15 cellular contexts compared by ENCODE assay signal in genomic region chr19:870314-870713, GRCh38. TPM values are rescaled to one million over a fixed set of nuclear protein-coding genes. Genes with fewer than 3 reads are reported as not detected.
DNase-seq lines count a peak whose midpoint lies in the region; ATAC-seq and TF ChIP-seq lines count a peak whose summit lies in the region.
"Had no signal": no experiment of that assay in that cellular context is flagged by ENCODE, and none has a peak within 500 bp of the region (broad histone marks: within the 10 kb centered on the region; RNA-seq: fewer than 3 reads in every experiment).

No MANE protein-coding gene starts in this region.

- no peak for TF ChIP-seq POLR2A in vagina (IDR thresholded peaks at IDR 0.05)

- TF ChIP-seq CTCF in MCF 10A (IDR thresholded peaks at IDR 0.05; ENCODE audit: unreplicated experiment) (no peak), mammary epithelial cell (conservative IDR thresholded peaks at IDR 0.05 in 1 of 2, IDR thresholded peaks at IDR 0.05 in 1 of 2; ENCODE audit: extremely low read depth in 1 of 2, insufficient read depth in 1 of 2, low read depth in 1 of 2, low read length in 2 of 2) (no peak), brain (conservative IDR thresholded peaks at IDR 0.05) (no peak), neural progenitor cell (IDR thresholded peaks at IDR 0.05) (no peak), vagina (IDR thresholded peaks at IDR 0.05) (no peak)

- H3K36me3 ChIP-seq in mammary epithelial cell (ENCODE audit: insufficient read depth, low read length): peaks cover 2% of the 10 kb centered on the region
- no peaks in the 10 kb centered on the region for H3K36me3 ChIP-seq in neural progenitor cell
- H3K36me3 ChIP-seq in vagina: peaks cover 0 to 26% of the 10 kb centered on the region in 2 donors

- H3K4me1 ChIP-seq in mammary epithelial cell (ENCODE audit: insufficient read depth, low read length): no peaks in the 10 kb centered on the region
- peaks cover 7% of the 10 kb centered on the region for H3K4me1 ChIP-seq in neural progenitor cell
- H3K4me1 ChIP-seq in vagina: peaks cover 46% of the 10 kb centered on the region

- DNase-seq in MCF 10A (ENCODE audit: unreplicated experiment) (no peak), mammary epithelial cell (no peak), neural progenitor cell (ENCODE audit: low spot score) (no peak), vagina (ENCODE audit: extremely low spot score in 2 of 2) (no peak), NK-92 (lab: John Stamatoyannopoulos, UW; ENCODE audit: unreplicated experiment) (no peak), NCI-H187 treated with DMSO at 0.1 percent for 48 hours (lab: John Stamatoyannopoulos, UW) (no peak)
- DNase-seq: stimulated activated CD4-positive, alpha-beta T cell treated with anti-CD3 and anti-CD28 coated beads, Interleukin-4, amount 100 ng/mL, for 1 hour had no signal

- no peak for ATAC-seq in HG03342 (IDR thresholded peaks at IDR 0.05; ENCODE audit: unreplicated experiment)

- H3K4me1 Mint-ChIP-seq in MCF 10A (ENCODE audit: insufficient read depth, unreplicated experiment) (peaks cover 24% of the 10 kb centered on the region), brain (peaks cover 12% of the 10 kb centered on the region), neural progenitor cell (peaks cover 10% of the 10 kb centered on the region)

- H3K79me2 ChIP-seq in mammary epithelial cell (ENCODE audit: insufficient read depth, low read length) (no peaks in the 10 kb centered on the region), neural progenitor cell (ENCODE audit: low read depth) (no peaks in the 10 kb centered on the region)

- no peaks in the 10 kb centered on the region for H3K9me3 Mint-ChIP-seq in MCF 10A (ENCODE audit: unreplicated experiment)
- no peaks in the 10 kb centered on the region for H3K9me3 Mint-ChIP-seq in brain
- H3K9me3 Mint-ChIP-seq in neural progenitor cell: no peaks in the 10 kb centered on the region

- H3K27me3 Mint-ChIP-seq in MCF 10A (ENCODE audit: insufficient read depth, unreplicated experiment): no peaks in the 10 kb centered on the region
- peaks cover 3% of the 10 kb centered on the region for H3K27me3 Mint-ChIP-seq in brain
- H3K27me3 Mint-ChIP-seq in neural progenitor cell (ENCODE audit: insufficient read depth, low read depth): peaks cover 8% of the 10 kb centered on the region

- H3K27ac Mint-ChIP-seq in MCF 10A (ENCODE audit: low read depth, unreplicated experiment) (no peak overlapping the region), brain (peak overlapping the region in 3 of 5 experiments; percentile 31 to 93 (median 64)), neural progenitor cell (peak overlapping the region; percentile 59)

- intact Hi-C loops in MCF 10A (cut with micrococcal nuclease) (loop anchor here (5.0 kb wide), 1 partner anchor 42 kb away; the partner anchor contains the start of gene R3HDM4), mammary epithelial cell (cut with micrococcal nuclease) (no loop called here), vagina (cut with DNase I) (no loop called here)

- H3K27me3 ChIP-seq in mammary epithelial cell (ENCODE audit: insufficient read depth, low read length): no peaks in the 10 kb centered on the region
- H3K27me3 ChIP-seq in neural progenitor cell: no peaks in the 10 kb centered on the region
- no peaks in the 10 kb centered on the region for H3K27me3 ChIP-seq in vagina
- H3K27me3 ChIP-seq: heart right ventricle had no signal

- H3K9ac ChIP-seq in mammary epithelial cell (ENCODE audit: insufficient read depth, low read length): no peak overlapping the region
- H3K9ac ChIP-seq in neural progenitor cell: no peak overlapping the region

- in situ Hi-C loops in mammary epithelial cell (cut with MboI; ENCODE audit: low sequenced_read_pairs in 2 of 2): no loop called here

- 92% methylated on average over 6 of the region's 8 CpGs for WGBS in mammary epithelial cell (ENCODE audit: low coverage, missing lambda C conversion rate)

- BruUV-seq in MCF 10A (replicated peaks; lab: Mats Ljungman, UMichigan) (no TSS peak), mammary epithelial cell (replicated peaks; lab: Mats Ljungman, UMichigan) (no TSS peak)

- CTCF ChIA-PET in MCF 10A (lab: Yijun Ruan, JAX) (interaction anchor here (1.0 kb wide), 1 partner anchor 14 kb away, joined by 3 read pairs; no protein-coding TSS in a partner anchor), mammary epithelial cell (lab: Charles Lee; ENCODE audit: low non-redundant PET) (no interaction called here)

- H3F3A ChIP-seq in neural progenitor cell (ENCODE audit: low read depth): peaks cover 35% of the 10 kb centered on the region

- POLR2A ChIA-PET in MCF 10A (lab: Yijun Ruan, JAX): no interaction called here

- H3K27ac ChIP-seq in mammary epithelial cell (ENCODE audit: insufficient read depth, low read depth, low read length): no peak overlapping the region
- H3K27ac ChIP-seq in neural progenitor cell: no peak overlapping the region
- peak overlapping the region; percentile 87 for H3K27ac ChIP-seq in vagina

- H3K4me3 Mint-ChIP-seq in MCF 10A (ENCODE audit: unreplicated experiment) (peak overlapping the region; percentile 21), brain (no peak overlapping the region), neural progenitor cell (no peak overlapping the region)

- H3K4me3 ChIP-seq in mammary epithelial cell (replicated peaks in 1 of 3; ENCODE audit: insufficient read depth in 1 of 3, low read depth in 2 of 3, low read length in 3 of 3) (no peak overlapping the region), neural progenitor cell (no peak overlapping the region), vagina (no peak overlapping the region)
- H3K4me3 ChIP-seq: heart right ventricle had no signal

- H3K9me3 ChIP-seq in mammary epithelial cell (replicated peaks; ENCODE audit: insufficient read depth, low read length): no peaks in the 10 kb centered on the region
- H3K9me3 ChIP-seq in neural progenitor cell (ENCODE audit: low read depth): no peaks in the 10 kb centered on the region
- H3K9me3 ChIP-seq in vagina: no peaks in the 10 kb centered on the region
- H3K9me3 ChIP-seq: heart right ventricle had no signal

- H3K4me2 ChIP-seq in mammary epithelial cell (ENCODE audit: insufficient read depth, low read depth, low read length) (no peak overlapping the region), neural progenitor cell (no peak overlapping the region)

- dilution Hi-C loops in mammary epithelial cell (cut with HindIII; ENCODE audit: low sequenced_read_pairs): no loop called here

- H3K36me3 Mint-ChIP-seq in MCF 10A (ENCODE audit: insufficient read depth, unreplicated experiment) (peaks cover 36% of the 10 kb centered on the region), brain (peaks cover 43% of the 10 kb centered on the region), neural progenitor cell (peaks cover 11% of the 10 kb centered on the region)

- H4K20me1 ChIP-seq in mammary epithelial cell (ENCODE audit: insufficient read depth, low read length) (no peaks in the 10 kb centered on the region), neural progenitor cell (ENCODE audit: low read depth) (peaks cover 24% of the 10 kb centered on the region)

- H2AFZ ChIP-seq in mammary epithelial cell (ENCODE audit: low read depth, low read length) (no peak overlapping the region), neural progenitor cell (replicated peaks) (no peak overlapping the region)

RNA-seq across cellular contexts. Expression of gene CFD, which starts 10.8 kb away (rescaled TPM):
- total RNA-seq in MCF 10A (2022) (0.88 and 1.1 TPM in 2 replicates), mammary epithelial cell (1 to 10 TPM in 1 of 2 donors, under 1 TPM in 1; 0.50 to 1.3 TPM), neural progenitor cell (ENCODE audit: low replicate concordance) (0.90 TPM in 1 of 2 replicates, not detected in the other), vagina (2,325 TPM)
- polyA plus RNA-seq in mammary epithelial cell (1.0 TPM), brain (ENCODE audit: insufficient read depth, low read depth, low replicate concordance) (3.4 TPM)
- not detected for polyA minus RNA-seq in mammary epithelial cell

RNA-seq across cellular contexts. Expression of gene ELANE, which starts 18.2 kb away (rescaled TPM):
- total RNA-seq in MCF 10A (2022): not detected in 2 replicates
- total RNA-seq in mammary epithelial cell: not detected
- not detected for polyA plus RNA-seq in mammary epithelial cell
- polyA minus RNA-seq in mammary epithelial cell: not detected
- not detected for polyA plus RNA-seq in brain (ENCODE audit: insufficient read depth, low read depth, low replicate concordance)
- total RNA-seq in neural progenitor cell (ENCODE audit: low replicate concordance): not detected in 2 replicates
- total RNA-seq in vagina: not detected
- total RNA-seq: epithelial cell of proximal tubule, H1, SK-MEL-5 had no signal
- polyA plus RNA-seq: H1 had no signal

RNA-seq across cellular contexts. Expression of gene MED16, which starts 22.7 kb away (rescaled TPM):
- total RNA-seq in MCF 10A (2022) (52.7 and 61.0 TPM in 2 replicates), mammary epithelial cell (10 to 100 TPM; 22.5 to 36.1 TPM), neural progenitor cell (ENCODE audit: low replicate concordance) (14.4 and 46.9 TPM in 2 replicates), vagina (46.9 TPM)
- polyA plus RNA-seq in mammary epithelial cell (21.7 TPM), brain (ENCODE audit: insufficient read depth, low read depth, low replicate concordance) (95.1 TPM)
- polyA minus RNA-seq in mammary epithelial cell: 15.7 TPM

RNA-seq across cellular contexts. Expression of gene RNU6-9, which starts 23.0 kb away (rescaled TPM):
- total RNA-seq in MCF 10A (2022) (not detected in 2 replicates), mammary epithelial cell (not detected), neural progenitor cell (ENCODE audit: low replicate concordance) (not detected in 2 replicates), vagina (not detected)
- polyA plus RNA-seq in mammary epithelial cell (not detected), brain (ENCODE audit: insufficient read depth, low read depth, low replicate concordance) (not detected)
- not detected for polyA minus RNA-seq in mammary epithelial cell
- total RNA-seq: epithelial cell of proximal tubule, H1, heart right ventricle, right cardiac atrium, SK-MEL-5 had no signal
- polyA plus RNA-seq: adipose tissue, H1, heart right ventricle, right cardiac atrium had no signal

RNA-seq across cellular contexts. Expression of gene PRTN3, which starts 29.5 kb away (rescaled TPM):
- total RNA-seq in MCF 10A (2022) (not detected in 2 replicates), mammary epithelial cell (not detected), neural progenitor cell (ENCODE audit: low replicate concordance) (0.28 TPM in 1 of 2 replicates, not detected in the other), vagina (not detected)
- polyA plus RNA-seq in mammary epithelial cell (not detected), brain (ENCODE audit: insufficient read depth, low read depth, low replicate concordance) (0.34 TPM)
- not detected for polyA minus RNA-seq in mammary epithelial cell
- total RNA-seq: epithelial cell of proximal tubule, heart right ventricle, right cardiac atrium, SK-MEL-5 had no signal
- polyA plus RNA-seq: right cardiac atrium had no signal

Comparison
In these comparisons a context has a peak if more than half of its experiments do, and no peak if none do; other contexts are left out.
1. RNA of gene CFD, which starts 10.8 kb away (total RNA-seq): 2,325 TPM in vagina (single experiment); 0.50 to 1.3 TPM in mammary epithelial cell, 0.88 to 1.1 TPM in MCF 10A and 0.90 TPM in neural progenitor cell; every median in the first group is over 100 times any median in the second.